ENCODE assay signal across 11 cellular contexts in genomic region chr19:18301718-18302111, GRCh38. TPM values are rescaled to one million over a fixed set of nuclear protein-coding genes. Genes with fewer than 3 reads are reported as not detected.
DNase-seq lines count a peak whose midpoint lies in the region; ATAC-seq, FAIRE-seq and TF ChIP-seq lines count a peak whose summit lies in the region.
"Had no signal": no experiment of that assay in that cellular context is flagged by ENCODE, and none has a peak within 500 bp of the region (broad histone marks: within the 10 kb centered on the region; RNA-seq: fewer than 3 reads in every experiment).

No MANE protein-coding gene starts in this region.

- H3K36me3 Mint-ChIP-seq in naive thymus-derived CD8-positive, alpha-beta T cell, result peaks cover 0 to 2% (median 0%) of the 10 kb centered on the region in 3 donors

- H3K27me3 Mint-ChIP-seq in naive thymus-derived CD8-positive, alpha-beta T cell, result no peaks in the 10 kb centered on the region

- peak overlapping the region in 6 of 10 donors; percentile 14 to 63 (median 31) for H3K4me3 Mint-ChIP-seq in naive thymus-derived CD8-positive, alpha-beta T cell

- H3K4me1 ChIP-seq in heart right ventricle (peaks cover 24 to 67% (median 54%) of the 10 kb centered on the region in 9 donors), GM12878 (ENCODE audit: control insufficient read depth, insufficient read depth, low read length) (peaks cover 19% of the 10 kb centered on the region), vagina (peaks cover 55% of the 10 kb centered on the region)

- in situ Hi-C loops in GM12878 (cut with MboI), result no loop called here

- no peak overlapping the region for H2AFZ ChIP-seq in GM12878 (ENCODE audit: control insufficient read depth, low read depth, low read length)

- H3K9me3 ChIP-seq in heart right ventricle (no peaks in the 10 kb centered on the region), GM12878 (replicated peaks; ENCODE audit: control insufficient read depth, insufficient read depth, low read length) (no peaks in the 10 kb centered on the region), vagina (no peaks in the 10 kb centered on the region)

- TF ChIP-seq EP300 in GM12878 (IDR thresholded peaks at IDR 0.05; ENCODE audit: borderline replicate concordance in 1 of 2, control insufficient read depth in 1 of 2, low read depth in 2 of 2, low read length in 2 of 2), result no peak

- TF ChIP-seq POLR2A in GM12878 (IDR thresholded peaks at IDR 0.05; ENCODE audit: low read depth, low read length) (no peak), vagina (IDR thresholded peaks at IDR 0.05) (no peak)

- H3K27ac ChIP-seq in heart right ventricle (peak overlapping the region in 9 of 10 donors; percentile 74 to 100 (median 98)), GM12878 (ENCODE audit: control insufficient read depth, insufficient read depth) (no peak overlapping the region), vagina (peak overlapping the region; percentile 98)

- H3K27me3 ChIP-seq in heart right ventricle, result no peaks in the 10 kb centered on the region
- H3K27me3 ChIP-seq in GM12878 (replicated peaks in 1 of 2; ENCODE audit: control insufficient read depth in 2 of 2, insufficient read depth in 2 of 2, low read length in 1 of 2), result no peaks in the 10 kb centered on the region
- H3K27me3 ChIP-seq in vagina, result no peaks in the 10 kb centered on the region

- H3K4me3 ChIP-seq in heart right ventricle (no peak overlapping the region), GM12878 (no peak overlapping the region), vagina (no peak overlapping the region)

- WGBS in heart right ventricle, 2 donors, result 60 to 75% methylated on average over 4 of the region's 4 CpGs
- WGBS in GM12878 (ENCODE audit: insufficient coverage, insufficient replicate concordance, low lambda C conversion rate, missing lambda C conversion rate), result 85% methylated on average over 4 of the region's 4 CpGs

- ATAC-seq in heart right ventricle (no peak), left cardiac atrium (no peak), GM12878 (no peak), HG03095 (IDR thresholded peaks at IDR 0.05; ENCODE audit: unreplicated experiment) (no peak)
- no peak for ATAC-seq in naive thymus-derived CD8-positive, alpha-beta T cell

- no TSS peak for BruUV-seq in GM12878 (replicated peaks; lab: Mats Ljungman, UMichigan)

- H3K4me1 Mint-ChIP-seq in naive thymus-derived CD8-positive, alpha-beta T cell, result peaks cover 16 to 54% (median 38%) of the 10 kb centered on the region in 4 donors

- FAIRE-seq in GM12878 (lab: Jason Lieb, UNC), result no peak

- H3K9ac ChIP-seq in GM12878 (ENCODE audit: control insufficient read depth, insufficient read depth, low read length), result no peak overlapping the region

- peaks cover 20% of the 10 kb centered on the region for H3K79me2 ChIP-seq in GM12878 (ENCODE audit: control insufficient read depth, insufficient read depth, low read length)

- H4K20me1 ChIP-seq in GM12878 (ENCODE audit: control insufficient read depth, insufficient read depth), result no peaks in the 10 kb centered on the region

- H3K36me3 ChIP-seq in heart right ventricle (peaks cover 0 to 5% (median 0%) of the 10 kb centered on the region in 9 donors), GM12878 (ENCODE audit: control insufficient read depth in 2 of 2, insufficient read depth in 2 of 2, low read length in 1 of 2) (peaks cover 2 to 3% of the 10 kb centered on the region in 2 experiments; a peak in 2 of 4 replicates), vagina (no peaks in the 10 kb centered on the region)

- no peak for TF ChIP-seq RAD21 in GM12878 (IDR thresholded peaks at IDR 0.05; ENCODE audit: insufficient read depth, low read depth, low read length)

- H3K27ac Mint-ChIP-seq in naive thymus-derived CD8-positive, alpha-beta T cell, result peak overlapping the region; percentile 43 to 94 (median 88)

- H3K9me3 Mint-ChIP-seq in naive thymus-derived CD8-positive, alpha-beta T cell, result no peaks in the 10 kb centered on the region

- H3K4me2 ChIP-seq in GM12878 (ENCODE audit: control insufficient read depth, insufficient read depth), result no peak overlapping the region

- RAD21 ChIA-PET in GM12878 (lab: Charles Lee; ENCODE audit: unreplicated experiment), result interaction anchor here (0.7 to 5.0 kb wide), 3 partner anchors 9 to 29 kb away, joined by 3 to 135 read pairs (median 13); partner anchors contain the start of gene JUND

- POLR2A ChIA-PET in GM12878 (lab: Charles Lee), result interaction anchor here (0.5 to 5.8 kb wide), 7 partner anchors 10 to 1105 kb away, joined by 3 to 196 read pairs (median 6); partner anchors contain the start of genes JUND and LSM4
- POLR2A ChIA-PET in naive thymus-derived CD8-positive, alpha-beta T cell (lab: Charles Lee), result interaction anchor here (0.7 to 34.7 kb wide), 4 partner anchors 14 to 906 kb away, joined by 3 to 2305 read pairs (median 61); partner anchors contain the start of genes IQCN, JUND and LSM4

- TF ChIP-seq CTCF in heart right ventricle (IDR thresholded peaks at IDR 0.05) (no peak), GM12878 (IDR thresholded peaks at IDR 0.05 in 2 of 3, conservative IDR thresholded peaks at IDR 0.05 in 1 of 3; ENCODE audit: control insufficient read depth in 2 of 3, extremely low read depth in 1 of 3, insufficient read depth in 1 of 3, low read depth in 3 of 3, low read length in 3 of 3) (no peak), vagina (IDR thresholded peaks at IDR 0.05) (no peak)

- SMC1A ChIA-PET in GM12878 (lab: Charles Lee; ENCODE audit: uncharacterized antibody, unreplicated experiment), result interaction anchor here (1.5 to 4.0 kb wide), 2 partner anchors 9 to 21 kb away, joined by 9 to 63 read pairs; partner anchors contain the start of gene JUND

- CTCF ChIA-PET in GM12878 (lab: Yijun Ruan, JAX), result interaction anchor here (2.6 to 5.3 kb wide), 2 partner anchors 9 to 22 kb away, joined by 10 to 122 read pairs; partner anchors contain the start of gene JUND

- intact Hi-C loops in heart right ventricle (cut with DNase I) (no loop called here), left cardiac atrium (cut with DNase I) (no loop called here), GM12878 (cut with micrococcal nuclease; ENCODE audit: unreplicated experiment) (no loop called here), vagina (cut with DNase I) (no loop called here)

- DNase-seq in heart right ventricle (no peak), left cardiac atrium (no peak), GM12878 (ENCODE audit: low read depth, low spot score) (no peak), vagina (ENCODE audit: extremely low spot score in 2 of 2) (no peak), globus pallidus (ENCODE audit: low spot score) (no peak), Kasumi-1 (lab: John Stamatoyannopoulos, UW) (no peak)
- DNase-seq in naive thymus-derived CD8-positive, alpha-beta T cell, result peak in 1 of 10 donors; percentile 38
- DNase-seq: AML-193, MM.1S, NCI-H510A treated with DMSO at 0.1 percent for 48 hours had no signal

RNA-seq across cellular contexts. Expression of gene JUND, which starts 20.3 kb away (rescaled TPM):
- 100 to 1,000 TPM in 9 of 10 donors, 10 to 100 TPM in 1; 93.7 to 195 (median 133) TPM for total RNA-seq in heart right ventricle
- 100 to 1,000 TPM; 103 to 278 TPM for polyA plus RNA-seq in heart right ventricle
- 100 to 1,000 TPM; 122 to 169 TPM for total RNA-seq in left cardiac atrium
- total RNA-seq in GM12878 (2013; cell fraction: nucleolus; rRNA removed), result 50.9 and 51.1 TPM in 2 replicates
- 91.3 and 116 TPM in 2 replicates for total RNA-seq in GM12878 (2014; rRNA removed)
- total RNA-seq in GM12878 (2014; rRNA removed; fragmentation: Illumina TruSeq; extraction: Trizol), result 16.9 and 19.1 TPM in 2 replicates
- total RNA-seq in GM12878 (2021), result 164 and 176 TPM in 2 replicates
- polyA plus RNA-seq in GM12878 (2011; ENCODE audit: low read depth), result 5.4 TPM
- 9.2 and 18.6 TPM in 2 replicates for polyA plus RNA-seq in GM12878 (2011; rRNA removed)
- polyA plus RNA-seq in GM12878 (2011; cell fraction: cytosol; rRNA removed), result 36.2 and 90.3 TPM in 2 replicates
- polyA plus RNA-seq in GM12878 (2011; cell fraction: nucleus; rRNA removed), result 64.3 and 75.7 TPM in 2 replicates
- polyA plus RNA-seq in GM12878 (2012), result 68.6 and 81.1 TPM in 2 replicates
- polyA plus RNA-seq in GM12878 (2014; fragmentation: Illumina TruSeq; extraction: Trizol), result 20.3 and 26.8 TPM in 2 replicates
- 10 to 100 TPM; 11.2 to 16.0 TPM for polyA plus RNA-seq in GM12878 (2014; fragmentation: Nextera tagmentation; extraction: Ambion mirVana)
- polyA plus RNA-seq in GM12878 (2014; rRNA removed), result 148 and 166 TPM in 2 replicates
- 1 to 10 TPM; 7.4 to 9.1 TPM for polyA plus RNA-seq in GM12878 (2016; fragmentation: Nextera tagmentation; extraction: Ambion mirVana)
- polyA minus RNA-seq in GM12878 (2011; rRNA and poly(A)+ RNA removed), result 22.5 and 61.2 TPM in 2 replicates
- polyA minus RNA-seq in GM12878 (2011; cell fraction: cytosol; rRNA and poly(A)+ RNA removed), result 55.2 and 60.1 TPM in 2 replicates
- polyA minus RNA-seq in GM12878 (2011; cell fraction: nucleus; rRNA and poly(A)+ RNA removed), result 70.8 and 116 TPM in 2 replicates
- 100 to 1,000 TPM; 181 to 189 TPM for total RNA-seq in naive thymus-derived CD8-positive, alpha-beta T cell
- 100 to 1,000 TPM in 1 of 3 donors, 10 to 100 TPM in 2; 43.3 to 169 (median 69.1) TPM for polyA plus RNA-seq in naive thymus-derived CD8-positive, alpha-beta T cell
- total RNA-seq in vagina, result 531 TPM

RNA-seq across cellular contexts. Expression of gene LSM4, which starts 21.2 kb away (rescaled TPM):
- 100 to 1,000 TPM in 1 of 10 donors, 10 to 100 TPM in 9; 73.2 to 114 (median 93.3) TPM for total RNA-seq in heart right ventricle
- polyA plus RNA-seq in heart right ventricle, result 100 to 1,000 TPM; 135 to 163 TPM
- 10 to 100 TPM; 68.9 to 79.0 TPM for total RNA-seq in left cardiac atrium
- 19.7 and 29.3 TPM in 2 replicates for total RNA-seq in GM12878 (2013; cell fraction: nucleolus; rRNA removed)
- 430 and 457 TPM in 2 replicates for total RNA-seq in GM12878 (2014; rRNA removed)
- 163 and 186 TPM in 2 replicates for total RNA-seq in GM12878 (2014; rRNA removed; fragmentation: Illumina TruSeq; extraction: Trizol)
- total RNA-seq in GM12878 (2021), result 248 and 251 TPM in 2 replicates
- polyA plus RNA-seq in GM12878 (2011; ENCODE audit: low read depth), result 28.1 TPM
- 95.6 and 140 TPM in 2 replicates for polyA plus RNA-seq in GM12878 (2011; rRNA removed)
- polyA plus RNA-seq in GM12878 (2011; cell fraction: cytosol; rRNA removed), result 186 and 318 TPM in 2 replicates
- 124 and 152 TPM in 2 replicates for polyA plus RNA-seq in GM12878 (2011; cell fraction: nucleus; rRNA removed)
- 117 and 128 TPM in 2 replicates for polyA plus RNA-seq in GM12878 (2012)
- polyA plus RNA-seq in GM12878 (2014; fragmentation: Illumina TruSeq; extraction: Trizol), result 59.2 and 86.6 TPM in 2 replicates
- 10 to 100 TPM; 12.6 to 38.2 TPM for polyA plus RNA-seq in GM12878 (2014; fragmentation: Nextera tagmentation; extraction: Ambion mirVana)
- 439 and 477 TPM in 2 replicates for polyA plus RNA-seq in GM12878 (2014; rRNA removed)
- polyA plus RNA-seq in GM12878 (2016; fragmentation: Nextera tagmentation; extraction: Ambion mirVana), result 100 to 1,000 TPM; 628 to 652 TPM
- 21.9 and 42.9 TPM in 2 replicates for polyA minus RNA-seq in GM12878 (2011; rRNA and poly(A)+ RNA removed)
- 25.9 and 27.1 TPM in 2 replicates for polyA minus RNA-seq in GM12878 (2011; cell fraction: cytosol; rRNA and poly(A)+ RNA removed)
- 19.8 and 31.0 TPM in 2 replicates for polyA minus RNA-seq in GM12878 (2011; cell fraction: nucleus; rRNA and poly(A)+ RNA removed)
- total RNA-seq in naive thymus-derived CD8-positive, alpha-beta T cell, result 10 to 100 TPM; 82.1 to 84.0 TPM
- polyA plus RNA-seq in naive thymus-derived CD8-positive, alpha-beta T cell, result 100 to 1,000 TPM; 162 to 198 (median 181) TPM
- 54.3 TPM for total RNA-seq in vagina

RNA-seq across cellular contexts. Expression of gene IQCN, which starts 27.5 kb away (rescaled TPM):
- 1 to 10 TPM in 5 of 10 donors, under 1 TPM in 5; 0.49 to 1.5 (median 0.96) TPM for total RNA-seq in heart right ventricle
- 1 to 10 TPM in 1 of 2 donors, under 1 TPM in 1; 0.17 to 7.8 TPM for polyA plus RNA-seq in heart right ventricle
- 1 to 10 TPM in 1 of 2 donors, under 1 TPM in 1; 0.91 to 1.3 TPM for total RNA-seq in left cardiac atrium
- 0.27 and 0.29 TPM in 2 replicates for total RNA-seq in GM12878 (2013; cell fraction: nucleolus; rRNA removed)
- total RNA-seq in GM12878 (2014; rRNA removed), result 0.23 and 0.27 TPM in 2 replicates
- 0.27 and 0.28 TPM in 2 replicates for total RNA-seq in GM12878 (2014; rRNA removed; fragmentation: Illumina TruSeq; extraction: Trizol)
- total RNA-seq in GM12878 (2021), result 0.54 and 0.64 TPM in 2 replicates
- 0.73 TPM for polyA plus RNA-seq in GM12878 (2011; ENCODE audit: low read depth)
- polyA plus RNA-seq in GM12878 (2011; rRNA removed), result 0.01 TPM in 1 of 2 replicates, not detected in the other
- polyA plus RNA-seq in GM12878 (2011; cell fraction: cytosol; rRNA removed), result under 0.01 and 0.02 TPM in 2 replicates
- 0.19 and 0.22 TPM in 2 replicates for polyA plus RNA-seq in GM12878 (2011; cell fraction: nucleus; rRNA removed)
- 0.67 and 0.68 TPM in 2 replicates for polyA plus RNA-seq in GM12878 (2012)
- polyA plus RNA-seq in GM12878 (2014; fragmentation: Illumina TruSeq; extraction: Trizol), result 0.08 and 0.19 TPM in 2 replicates
- polyA plus RNA-seq in GM12878 (2014; fragmentation: Nextera tagmentation; extraction: Ambion mirVana), result not detected
- 0.45 and 0.72 TPM in 2 replicates for polyA plus RNA-seq in GM12878 (2014; rRNA removed)
- under 1 TPM in 1 of 2 experiments, not detected in 1; 0.07 TPM for polyA plus RNA-seq in GM12878 (2016; fragmentation: Nextera tagmentation; extraction: Ambion mirVana)
- 0.05 and 0.07 TPM in 2 replicates for polyA minus RNA-seq in GM12878 (2011; rRNA and poly(A)+ RNA removed)
- not detected in 2 replicates for polyA minus RNA-seq in GM12878 (2011; cell fraction: cytosol; rRNA and poly(A)+ RNA removed)
- polyA minus RNA-seq in GM12878 (2011; cell fraction: nucleus; rRNA and poly(A)+ RNA removed), result 0.12 and 0.38 TPM in 2 replicates
- total RNA-seq in naive thymus-derived CD8-positive, alpha-beta T cell, result 1 to 10 TPM; 7.4 to 8.4 TPM
- under 1 TPM in 2 of 3 donors, not detected in 1; 0.06 to 0.15 TPM for polyA plus RNA-seq in naive thymus-derived CD8-positive, alpha-beta T cell
- total RNA-seq in vagina, result 4.4 TPM

RNA-seq across cellular contexts. Expression of gene PGPEP1, which starts 38.7 kb away (rescaled TPM):
- total RNA-seq in heart right ventricle (10 to 100 TPM; 36.0 to 61.3 (median 46.8) TPM), left cardiac atrium (10 to 100 TPM; 27.5 to 34.7 TPM), GM12878 (2014; rRNA removed) (14.6 and 15.5 TPM in 2 replicates), GM12878 (2014; rRNA removed; fragmentation: Illumina TruSeq; extraction: Trizol) (22.8 and 25.1 TPM in 2 replicates), GM12878 (2021) (37.9 and 39.4 TPM in 2 replicates), vagina (27.5 TPM)
- polyA plus RNA-seq in heart right ventricle (10 to 100 TPM; 10.0 to 27.2 TPM), GM12878 (2011; rRNA removed) (21.4 and 33.7 TPM in 2 replicates), GM12878 (2014; fragmentation: Illumina TruSeq; extraction: Trizol) (11.3 and 14.4 TPM in 2 replicates), GM12878 (2014; fragmentation: Nextera tagmentation; extraction: Ambion mirVana) (10 to 100 TPM; 13.8 to 13.9 TPM), GM12878 (2014; rRNA removed) (18.2 and 20.7 TPM in 2 replicates), GM12878 (2016; fragmentation: Nextera tagmentation; extraction: Ambion mirVana) (10 to 100 TPM; 15.9 to 20.5 TPM)
- 50.5 and 53.8 TPM in 2 replicates for total RNA-seq in GM12878 (2013; cell fraction: nucleolus; rRNA removed)
- polyA plus RNA-seq in GM12878 (2011; ENCODE audit: low read depth), result 15.9 TPM
- polyA plus RNA-seq in GM12878 (2011; cell fraction: cytosol; rRNA removed), result 31.7 and 40.5 TPM in 2 replicates
- 39.9 and 44.3 TPM in 2 replicates for polyA plus RNA-seq in GM12878 (2011; cell fraction: nucleus; rRNA removed)
- polyA plus RNA-seq in GM12878 (2012), result 21.5 and 32.3 TPM in 2 replicates
- polyA minus RNA-seq in GM12878 (2011; rRNA and poly(A)+ RNA removed), result 61.1 and 73.8 TPM in 2 replicates
- 14.3 and 17.2 TPM in 2 replicates for polyA minus RNA-seq in GM12878 (2011; cell fraction: cytosol; rRNA and poly(A)+ RNA removed)
- polyA minus RNA-seq in GM12878 (2011; cell fraction: nucleus; rRNA and poly(A)+ RNA removed), result 14.3 and 22.0 TPM in 2 replicates
- total RNA-seq in naive thymus-derived CD8-positive, alpha-beta T cell, result 10 to 100 TPM; 55.9 to 61.0 TPM
- polyA plus RNA-seq in naive thymus-derived CD8-positive, alpha-beta T cell, result 10 to 100 TPM in 1 of 3 donors, 1 to 10 TPM in 2; 9.3 to 11.9 (median 9.7) TPM
